Comparison of ENCODE assay signal across 17 cellular contexts in the genomic region with DNA sequence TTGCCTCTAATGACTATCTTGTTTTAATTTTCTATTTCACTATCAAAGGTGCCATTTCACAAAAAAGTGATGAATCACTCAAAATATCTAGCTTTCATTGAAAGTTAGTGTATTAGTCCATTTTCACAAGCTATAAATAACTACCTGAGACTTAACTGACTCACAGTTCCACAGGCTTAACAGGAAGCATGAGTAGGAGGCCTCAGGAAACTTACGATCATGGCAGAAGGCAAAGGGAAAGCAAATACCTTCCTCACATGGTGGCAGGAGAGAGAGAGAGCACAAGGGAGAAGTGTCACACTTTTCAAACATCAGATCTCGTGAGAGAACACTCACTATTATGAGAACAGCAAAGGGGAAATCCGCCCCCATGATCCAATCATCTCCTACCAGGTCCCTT.
DNase-seq lines count a peak whose midpoint lies in the region; ATAC-seq, FAIRE-seq and TF ChIP-seq lines count a peak whose summit lies in the region.
"Had no signal": no experiment of that assay in that cellular context is flagged by ENCODE, and none has a peak within 500 bp of the region (broad histone marks: within the 10 kb centered on the region; RNA-seq: fewer than 3 reads in every experiment).

No MANE protein-coding gene starts in this region.

- peak overlapping the region in 4 of 11 experiments; percentile 0 to 33 (median 24); a peak in 7 of 22 replicates for H3K27ac ChIP-seq in BLaER1 treated with 17β-estradiol and CSF1 and Interleukin-3, amounts not matched to agents 10 nM and 100 nM
- H3K27ac ChIP-seq in RWPE2 (ENCODE audit: poor library complexity, severe bottlenecking): no peak overlapping the region
- peak overlapping the region; percentile 49 for H3K27ac ChIP-seq in epithelial cell of prostate
- H3K27ac ChIP-seq: adrenal gland, colonic mucosa, esophagus muscularis mucosa, hepatocyte, HL-60, left lung had no signal

- ATAC-seq in RWPE2 (ENCODE audit: low read depth): peak; percentile 76
- no peak for ATAC-seq in GM21515 (IDR thresholded peaks at IDR 0.05; ENCODE audit: unreplicated experiment)
- ATAC-seq: left lung had no signal

- no peak for TF ChIP-seq CTCF in RWPE2 (IDR thresholded peaks at IDR 0.05; ENCODE audit: poor library complexity, severe bottlenecking)

- FAIRE-seq in GM18507 (lab: Jason Lieb, UNC): peak; percentile 24
- no peak for FAIRE-seq in urothelium cell line (lab: Jason Lieb, UNC)
- FAIRE-seq: TTC549 had no signal

- H4K20me1 ChIP-seq in BLaER1 treated with 17β-estradiol and CSF1 and Interleukin-3, amounts not matched to agents 10 nM and 100 nM: no peaks in the 10 kb centered on the region

- H3K9me3 ChIP-seq in BLaER1 treated with 17β-estradiol and CSF1 and Interleukin-3, amounts not matched to agents 10 nM and 100 nM (replicated peaks in 1 of 11): no peaks in the 10 kb centered on the region; a peak in 3 of 22 replicates
- no peaks in the 10 kb centered on the region for H3K9me3 ChIP-seq in RWPE2 (ENCODE audit: severe bottlenecking)
- H3K9me3 ChIP-seq: adrenal gland, colonic mucosa, esophagus muscularis mucosa, left lung had no signal

- peaks cover 33 to 60% (median 55%) of the 10 kb centered on the region in 10 experiments for H3K4me1 ChIP-seq in BLaER1 treated with 17β-estradiol and CSF1 and Interleukin-3, amounts not matched to agents 10 nM and 100 nM
- H3K4me1 ChIP-seq in RWPE2 (ENCODE audit: insufficient read depth, poor library complexity, severe bottlenecking): peaks cover 16% of the 10 kb centered on the region
- H3K4me1 ChIP-seq: colonic mucosa, esophagus muscularis mucosa had no signal

- no peak overlapping the region for H3K9ac ChIP-seq in BLaER1 treated with 17β-estradiol and CSF1 and Interleukin-3, amounts not matched to agents 10 nM and 100 nM

- no peaks in the 10 kb centered on the region for H3K27me3 ChIP-seq in BLaER1 treated with 17β-estradiol and CSF1 and Interleukin-3, amounts not matched to agents 10 nM and 100 nM
- H3K27me3 ChIP-seq in RWPE2 (ENCODE audit: insufficient read depth, poor library complexity, severe bottlenecking): no peaks in the 10 kb centered on the region
- H3K27me3 ChIP-seq: adrenal gland, colonic mucosa, esophagus muscularis mucosa, hepatocyte, left lung had no signal

- peak overlapping the region; percentile 7 to 83 (median 34); a peak in 17 of 22 replicates for H3K4me2 ChIP-seq in BLaER1 treated with 17β-estradiol and CSF1 and Interleukin-3, amounts not matched to agents 10 nM and 100 nM
- H3K4me2 ChIP-seq: hepatocyte had no signal

- no peak overlapping the region for H3K4me3 ChIP-seq in BLaER1 treated with 17β-estradiol and CSF1 and Interleukin-3, amounts not matched to agents 10 nM and 100 nM
- no peak overlapping the region for H3K4me3 ChIP-seq in RWPE2 (ENCODE audit: severe bottlenecking)
- H3K4me3 ChIP-seq: adrenal gland, colonic mucosa, esophagus muscularis mucosa, hepatocyte, left lung had no signal

- H3K36me3 ChIP-seq in BLaER1 treated with 17β-estradiol and CSF1 and Interleukin-3, amounts not matched to agents 10 nM and 100 nM: no peaks in the 10 kb centered on the region
- H3K36me3 ChIP-seq in RWPE2 (ENCODE audit: low read depth): no peaks in the 10 kb centered on the region
- H3K36me3 ChIP-seq: adrenal gland, colonic mucosa, esophagus muscularis mucosa, left lung had no signal

- DNase-seq in GM18507 (ENCODE audit: extremely low spot score, insufficient read length, low read depth) (no peak), RWPE2 (ENCODE audit: low spot score) (no peak), epithelial cell of prostate (ENCODE audit: low read depth, low spot score) (peak; percentile 86), urothelium cell line (ENCODE audit: low spot score) (no peak), iPS-NIHi11 (ENCODE audit: low spot score) (no peak)
- DNase-seq: adrenal gland; CD4-positive, alpha-beta T cell; colonic mucosa; left lung; NCI-H2081 treated with DMSO at 0.1 percent for 48 hours; NCI-H748 treated with DMSO at 0.1 percent for 48 hours had no signal
